Comparison of ENCODE assay signal across 1 cellular context in the genomic region with DNA sequence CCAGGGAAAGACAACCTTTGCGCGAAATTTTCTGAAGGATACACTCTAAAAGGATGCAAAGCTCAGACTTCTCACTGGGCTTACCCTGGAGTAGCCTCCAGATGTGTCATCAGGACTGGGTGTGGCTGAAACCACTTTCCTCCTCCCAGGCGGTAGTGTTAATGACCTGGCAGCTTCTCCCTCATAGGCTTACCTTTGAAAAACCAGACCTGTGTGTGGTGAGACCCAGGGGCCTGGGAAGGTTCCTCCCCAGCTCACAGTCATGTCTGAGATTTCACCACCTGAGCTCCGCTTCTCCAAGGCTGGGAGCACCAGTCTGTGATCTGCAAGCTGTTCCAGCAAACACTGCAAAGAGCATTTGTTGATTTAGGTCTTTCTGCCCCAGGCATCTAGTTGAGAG.
TF ChIP-seq lines count a peak whose summit lies in the region.

No MANE protein-coding gene starts in this region.

TF ChIP-seq in GM23338, 12 proteins besides CTCF, POLR2A, EP300 and RAD21:
- TF ChIP-seq, protein P1, sequence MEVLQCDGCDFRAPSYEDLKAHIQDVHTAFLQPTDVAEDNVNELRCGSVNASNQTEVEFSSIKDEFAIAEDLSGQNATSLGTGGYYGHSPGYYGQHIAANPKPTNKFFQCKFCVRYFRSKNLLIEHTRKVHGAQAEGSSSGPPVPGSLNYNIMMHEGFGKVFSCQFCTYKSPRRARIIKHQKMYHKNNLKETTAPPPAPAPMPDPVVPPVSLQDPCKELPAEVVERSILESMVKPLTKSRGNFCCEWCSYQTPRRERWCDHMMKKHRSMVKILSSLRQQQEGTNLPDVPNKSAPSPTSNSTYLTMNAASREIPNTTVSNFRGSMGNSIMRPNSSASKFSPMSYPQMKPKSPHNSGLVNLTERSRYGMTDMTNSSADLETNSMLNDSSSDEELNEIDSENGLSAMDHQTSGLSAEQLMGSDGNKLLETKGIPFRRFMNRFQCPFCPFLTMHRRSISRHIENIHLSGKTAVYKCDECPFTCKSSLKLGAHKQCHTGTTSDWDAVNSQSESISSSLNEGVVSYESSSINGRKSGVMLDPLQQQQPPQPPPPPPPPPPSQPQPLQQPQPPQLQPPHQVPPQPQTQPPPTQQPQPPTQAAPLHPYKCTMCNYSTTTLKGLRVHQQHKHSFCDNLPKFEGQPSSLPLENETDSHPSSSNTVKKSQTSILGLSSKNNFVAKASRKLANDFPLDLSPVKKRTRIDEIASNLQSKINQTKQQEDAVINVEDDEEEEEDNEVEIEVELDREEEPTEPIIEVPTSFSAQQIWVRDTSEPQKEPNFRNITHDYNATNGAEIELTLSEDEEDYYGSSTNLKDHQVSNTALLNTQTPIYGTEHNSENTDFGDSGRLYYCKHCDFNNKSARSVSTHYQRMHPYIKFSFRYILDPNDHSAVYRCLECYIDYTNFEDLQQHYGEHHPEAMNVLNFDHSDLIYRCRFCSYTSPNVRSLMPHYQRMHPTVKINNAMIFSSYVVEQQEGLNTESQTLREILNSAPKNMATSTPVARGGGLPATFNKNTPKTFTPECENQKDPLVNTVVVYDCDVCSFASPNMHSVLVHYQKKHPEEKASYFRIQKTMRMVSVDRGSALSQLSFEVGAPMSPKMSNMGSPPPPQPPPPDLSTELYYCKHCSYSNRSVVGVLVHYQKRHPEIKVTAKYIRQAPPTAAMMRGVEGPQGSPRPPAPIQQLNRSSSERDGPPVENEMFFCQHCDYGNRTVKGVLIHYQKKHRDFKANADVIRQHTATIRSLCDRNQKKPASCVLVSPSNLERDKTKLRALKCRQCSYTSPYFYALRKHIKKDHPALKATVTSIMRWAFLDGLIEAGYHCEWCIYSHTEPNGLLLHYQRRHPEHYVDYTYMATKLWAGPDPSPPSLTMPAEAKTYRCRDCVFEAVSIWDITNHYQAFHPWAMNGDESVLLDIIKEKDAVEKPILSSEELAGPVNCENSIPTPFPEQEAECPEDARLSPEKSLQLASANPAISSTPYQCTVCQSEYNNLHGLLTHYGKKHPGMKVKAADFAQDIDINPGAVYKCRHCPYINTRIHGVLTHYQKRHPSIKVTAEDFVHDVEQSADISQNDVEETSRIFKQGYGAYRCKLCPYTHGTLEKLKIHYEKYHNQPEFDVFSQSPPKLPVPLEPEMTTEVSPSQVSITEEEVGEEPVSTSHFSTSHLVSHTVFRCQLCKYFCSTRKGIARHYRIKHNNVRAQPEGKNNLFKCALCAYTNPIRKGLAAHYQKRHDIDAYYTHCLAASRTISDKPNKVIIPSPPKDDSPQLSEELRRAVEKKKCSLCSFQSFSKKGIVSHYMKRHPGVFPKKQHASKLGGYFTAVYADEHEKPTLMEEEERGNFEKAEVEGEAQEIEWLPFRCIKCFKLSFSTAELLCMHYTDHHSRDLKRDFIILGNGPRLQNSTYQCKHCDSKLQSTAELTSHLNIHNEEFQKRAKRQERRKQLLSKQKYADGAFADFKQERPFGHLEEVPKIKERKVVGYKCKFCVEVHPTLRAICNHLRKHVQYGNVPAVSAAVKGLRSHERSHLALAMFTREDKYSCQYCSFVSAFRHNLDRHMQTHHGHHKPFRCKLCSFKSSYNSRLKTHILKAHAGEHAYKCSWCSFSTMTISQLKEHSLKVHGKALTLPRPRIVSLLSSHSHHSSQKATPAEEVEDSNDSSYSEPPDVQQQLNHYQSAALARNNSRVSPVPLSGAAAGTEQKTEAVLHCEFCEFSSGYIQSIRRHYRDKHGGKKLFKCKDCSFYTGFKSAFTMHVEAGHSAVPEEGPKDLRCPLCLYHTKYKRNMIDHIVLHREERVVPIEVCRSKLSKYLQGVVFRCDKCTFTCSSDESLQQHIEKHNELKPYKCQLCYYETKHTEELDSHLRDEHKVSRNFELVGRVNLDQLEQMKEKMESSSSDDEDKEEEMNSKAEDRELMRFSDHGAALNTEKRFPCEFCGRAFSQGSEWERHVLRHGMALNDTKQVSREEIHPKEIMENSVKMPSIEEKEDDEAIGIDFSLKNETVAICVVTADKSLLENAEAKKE (CRISPR knock-in tag; IDR thresholded peaks at IDR 0.05) = no peak
- TF ChIP-seq STAT1 (IDR thresholded peaks at IDR 0.05; ENCODE audit: unreplicated experiment) (no peak), EZH2 (IDR thresholded peaks at IDR 0.05; ENCODE audit: low read depth, unreplicated experiment) (no peak), NANOG (IDR thresholded peaks at IDR 0.05; ENCODE audit: borderline replicate concordance) (no peak), ZNF114 (CRISPR knock-in tag; IDR thresholded peaks at IDR 0.05) (no peak), CREB1 (CRISPR knock-in tag; IDR thresholded peaks at IDR 0.05; ENCODE audit: low read depth) (no peak), JUNB (IDR thresholded peaks at IDR 0.05; ENCODE audit: unreplicated experiment) (no peak), ZNF331 (CRISPR knock-in tag; IDR thresholded peaks at IDR 0.05; ENCODE audit: low read depth) (no peak), POLR2AphosphoS5 (IDR thresholded peaks at IDR 0.05; ENCODE audit: low read depth) (no peak), EZH2phosphoT487 (IDR thresholded peaks at IDR 0.05; ENCODE audit: unreplicated experiment) (no peak)
- TF ChIP-seq, protein P2, sequence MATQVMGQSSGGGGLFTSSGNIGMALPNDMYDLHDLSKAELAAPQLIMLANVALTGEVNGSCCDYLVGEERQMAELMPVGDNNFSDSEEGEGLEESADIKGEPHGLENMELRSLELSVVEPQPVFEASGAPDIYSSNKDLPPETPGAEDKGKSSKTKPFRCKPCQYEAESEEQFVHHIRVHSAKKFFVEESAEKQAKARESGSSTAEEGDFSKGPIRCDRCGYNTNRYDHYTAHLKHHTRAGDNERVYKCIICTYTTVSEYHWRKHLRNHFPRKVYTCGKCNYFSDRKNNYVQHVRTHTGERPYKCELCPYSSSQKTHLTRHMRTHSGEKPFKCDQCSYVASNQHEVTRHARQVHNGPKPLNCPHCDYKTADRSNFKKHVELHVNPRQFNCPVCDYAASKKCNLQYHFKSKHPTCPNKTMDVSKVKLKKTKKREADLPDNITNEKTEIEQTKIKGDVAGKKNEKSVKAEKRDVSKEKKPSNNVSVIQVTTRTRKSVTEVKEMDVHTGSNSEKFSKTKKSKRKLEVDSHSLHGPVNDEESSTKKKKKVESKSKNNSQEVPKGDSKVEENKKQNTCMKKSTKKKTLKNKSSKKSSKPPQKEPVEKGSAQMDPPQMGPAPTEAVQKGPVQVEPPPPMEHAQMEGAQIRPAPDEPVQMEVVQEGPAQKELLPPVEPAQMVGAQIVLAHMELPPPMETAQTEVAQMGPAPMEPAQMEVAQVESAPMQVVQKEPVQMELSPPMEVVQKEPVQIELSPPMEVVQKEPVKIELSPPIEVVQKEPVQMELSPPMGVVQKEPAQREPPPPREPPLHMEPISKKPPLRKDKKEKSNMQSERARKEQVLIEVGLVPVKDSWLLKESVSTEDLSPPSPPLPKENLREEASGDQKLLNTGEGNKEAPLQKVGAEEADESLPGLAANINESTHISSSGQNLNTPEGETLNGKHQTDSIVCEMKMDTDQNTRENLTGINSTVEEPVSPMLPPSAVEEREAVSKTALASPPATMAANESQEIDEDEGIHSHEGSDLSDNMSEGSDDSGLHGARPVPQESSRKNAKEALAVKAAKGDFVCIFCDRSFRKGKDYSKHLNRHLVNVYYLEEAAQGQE (IDR thresholded peaks at IDR 0.05; ENCODE audit: unreplicated experiment) = no peak
- TF ChIP-seq, protein P3, sequence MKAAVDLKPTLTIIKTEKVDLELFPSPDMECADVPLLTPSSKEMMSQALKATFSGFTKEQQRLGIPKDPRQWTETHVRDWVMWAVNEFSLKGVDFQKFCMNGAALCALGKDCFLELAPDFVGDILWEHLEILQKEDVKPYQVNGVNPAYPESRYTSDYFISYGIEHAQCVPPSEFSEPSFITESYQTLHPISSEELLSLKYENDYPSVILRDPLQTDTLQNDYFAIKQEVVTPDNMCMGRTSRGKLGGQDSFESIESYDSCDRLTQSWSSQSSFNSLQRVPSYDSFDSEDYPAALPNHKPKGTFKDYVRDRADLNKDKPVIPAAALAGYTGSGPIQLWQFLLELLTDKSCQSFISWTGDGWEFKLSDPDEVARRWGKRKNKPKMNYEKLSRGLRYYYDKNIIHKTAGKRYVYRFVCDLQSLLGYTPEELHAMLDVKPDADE (IDR thresholded peaks at IDR 0.05) = no peak
TF ChIP-seq in GM23338: peak in this region for 0.
